Comparison of ENCODE assay signal across 28 cellular contexts in genomic region chr1:18350783-18351182, GRCh38.
"Had no signal": no experiment of that assay in that cellular context is flagged by ENCODE, and none has a peak within 500 bp of the region (broad histone marks: within the 10 kb centered on the region; RNA-seq: fewer than 3 reads in every experiment).

No MANE protein-coding gene starts in this region.

- H3K27ac Mint-ChIP-seq: naive thymus-derived CD4-positive, alpha-beta T cell; natural killer cell treated with Interleukin-12 subunit alpha and Interleukin-12 subunit beta and Interleukin-15 and Interleukin-18, amount 100 ng/mL, for 72 hours; stimulated activated naive B cell treated with anti-CD40 and anti-IgM and Interleukin-4, amounts not matched to agents 10 μg/mL and 1 μg/mL and 100 μg/mL, for 72 hours had no signal

- H3K4me3 Mint-ChIP-seq: naive thymus-derived CD4-positive, alpha-beta T cell; natural killer cell treated with Interleukin-12 subunit alpha and Interleukin-12 subunit beta and Interleukin-15 and Interleukin-18, amount 100 ng/mL, for 72 hours; stimulated activated naive B cell treated with anti-CD40 and anti-IgM and Interleukin-4, amounts not matched to agents 10 μg/mL and 1 μg/mL and 100 μg/mL, for 72 hours had no signal

- H3K4me3 ChIP-seq: left ventricle myocardium inferior, lung, mucosa of descending colon, pancreas, prostate gland, skin epidermis, stomach, testis, thyroid gland, transverse colon, upper lobe of left lung, vagina had no signal

- H3K9me3 ChIP-seq: left ventricle myocardium inferior, mucosa of descending colon, pancreas, prostate gland, stomach, testis, thyroid gland, transverse colon, upper lobe of left lung, vagina had no signal

- FAIRE-seq: keratinocyte, pancreas had no signal

- H3K4me1 ChIP-seq: left ventricle myocardium inferior, pancreas, prostate gland, stomach, testis, thyroid gland, transverse colon, vagina had no signal

- H3K9me3 Mint-ChIP-seq: natural killer cell treated with Interleukin-12 subunit alpha and Interleukin-12 subunit beta and Interleukin-15 and Interleukin-18, amount 100 ng/mL, for 72 hours; stimulated activated naive B cell treated with anti-CD40 and anti-IgM and Interleukin-4, amounts not matched to agents 10 μg/mL and 1 μg/mL and 100 μg/mL, for 72 hours had no signal

- DNase-seq: hippocampal formation; left colon; left ventricle myocardium inferior; midbrain; mucosa of descending colon; naive thymus-derived CD4-positive, alpha-beta T cell; nucleus accumbens; pancreas; retina; right cardiac atrium; stimulated activated CD4-positive, alpha-beta T cell treated with anti-CD3 and anti-CD28 coated beads, Interleukin-12 subunit alpha, Interleukin-12 subunit beta, amount 100 ng/mL, for 4 hours; stimulated activated CD4-positive, alpha-beta T cell treated with anti-CD3 and anti-CD28 coated beads, Interleukin-15, amount 100 ng/mL, for 24 hours; stimulated activated CD4-positive, alpha-beta T cell treated with anti-CD3 and anti-CD28 coated beads, Interleukin-2, amount 100 ng/mL, for 24 hours; stimulated activated CD4-positive, alpha-beta T cell treated with anti-CD3 and anti-CD28 coated beads, Interleukin-4, amount 100 ng/mL, for 1 hour; stimulated activated naive B cell treated with anti-CD40 and anti-IgM and Interleukin-4, amounts not matched to agents 10 μg/mL and 1 μg/mL and 100 μg/mL, for 72 hours; stimulated activated naive CD8-positive, alpha-beta T cell treated with anti-CD3 and anti-CD28 coated beads, Interleukin-15, Interleukin-2, amounts not matched to agents 100 U/mL and 50 U/mL, for 24 hours; stomach; testis; thyroid gland; transverse colon had no signal

- H3K4me1 Mint-ChIP-seq: naive thymus-derived CD4-positive, alpha-beta T cell; stimulated activated naive B cell treated with anti-CD40 and anti-IgM and Interleukin-4, amounts not matched to agents 10 μg/mL and 1 μg/mL and 100 μg/mL, for 72 hours had no signal

- H3K36me3 Mint-ChIP-seq: natural killer cell treated with Interleukin-12 subunit alpha and Interleukin-12 subunit beta and Interleukin-15 and Interleukin-18, amount 100 ng/mL, for 72 hours; stimulated activated naive B cell treated with anti-CD40 and anti-IgM and Interleukin-4, amounts not matched to agents 10 μg/mL and 1 μg/mL and 100 μg/mL, for 72 hours had no signal

- ATAC-seq: left colon; mucosa of descending colon; naive thymus-derived CD4-positive, alpha-beta T cell; natural killer cell treated with Interleukin-12 subunit alpha and Interleukin-12 subunit beta and Interleukin-15 and Interleukin-18, amount 100 ng/mL, for 72 hours; pancreas; right cardiac atrium; sciatic nerve; stimulated activated naive B cell treated with anti-CD40 and anti-IgM and Interleukin-4, amounts not matched to agents 10 μg/mL and 1 μg/mL and 100 μg/mL, for 72 hours; stimulated activated naive CD8-positive, alpha-beta T cell treated with anti-CD3 and anti-CD28 coated beads, Interleukin-15, Interleukin-2, amounts not matched to agents 100 U/mL and 50 U/mL, for 24 hours had no signal

- H3K27ac ChIP-seq: left ventricle myocardium inferior, pancreas, prostate gland, skin epidermis, stomach, testis, thyroid gland, transverse colon, upper lobe of left lung, vagina had no signal

- H3K27me3 ChIP-seq: pancreas, testis, thyroid gland, upper lobe of left lung, vagina had no signal

- H3K36me3 ChIP-seq: left ventricle myocardium inferior, pancreas, prostate gland, stomach, thyroid gland, transverse colon, upper lobe of left lung, vagina had no signal
